Comparison of ENCODE assay signal across 1 cellular context in genomic region chr1:224329842-224330753, GRCh38.
A peak's percentile ranks its signal among the peaks of the same experiment; 100 is the strongest.
TF ChIP-seq lines count a peak whose summit lies in the region.

Gene NVL, minus strand, starts transcription at chr1:224330172. Its CDS starts 45 bp downstream, at chr1:224330127.

TF ChIP-seq in HepG2, 621 proteins besides CTCF, POLR2A, EP300 and RAD21 (continued from another document and continues in another):
- TF ChIP-seq RARG (CRISPR knock-in tag; IDR thresholded peaks at IDR 0.05; ENCODE audit: low read depth) (no peak), SMC3 (IDR thresholded peaks at IDR 0.05; ENCODE audit: low read length) (no peak), ZNF562 (CRISPR knock-in tag; IDR thresholded peaks at IDR 0.05; ENCODE audit: borderline replicate concordance) (no peak), PHF20 (CRISPR knock-in tag; IDR thresholded peaks at IDR 0.05) (peak; percentile 89), ZNF468 (CRISPR knock-in tag; IDR thresholded peaks at IDR 0.05) (no peak), MEIS1 (CRISPR knock-in tag; IDR thresholded peaks at IDR 0.05; ENCODE audit: borderline replicate concordance) (no peak), SAP130 (CRISPR knock-in tag; IDR thresholded peaks at IDR 0.05; ENCODE audit: low read depth) (peak; percentile 94), MAZ (IDR thresholded peaks at IDR 0.05; ENCODE audit: borderline replicate concordance, low read depth, low read length) (peak; percentile 54; the same call in 1 of the 2 replicates), MAZ (CRISPR knock-in tag; IDR thresholded peaks at IDR 0.05; ENCODE audit: low read depth) (0 out of 2 replicates have a peak, but pooled peaks have one; percentile 50), ZFY (CRISPR knock-in tag; IDR thresholded peaks at IDR 0.05) (peak; percentile 76), FOXJ3 (CRISPR knock-in tag; IDR thresholded peaks at IDR 0.05; ENCODE audit: borderline replicate concordance) (peak; percentile 25; the same call in 1 of the 2 replicates), MEF2D (CRISPR knock-in tag; IDR thresholded peaks at IDR 0.05) (peak; percentile 54; the same call in 1 of the 2 replicates), KMT2B (CRISPR knock-in tag; IDR thresholded peaks at IDR 0.05) (peak; percentile 99), ZNF605 (CRISPR knock-in tag; IDR thresholded peaks at IDR 0.05) (peak; percentile 63; the same call in 1 of the 2 replicates), RNF2 (conservative IDR thresholded peaks at IDR 0.05; ENCODE audit: low read depth) (0 out of 2 replicates have a peak, but pooled peaks have one; percentile 21), POGK (CRISPR knock-in tag; conservative IDR thresholded peaks at IDR 0.05) (0 out of 2 replicates have a peak, but pooled peaks have one; percentile 51), ZFP90 (CRISPR knock-in tag; IDR thresholded peaks at IDR 0.05; ENCODE audit: borderline replicate concordance) (peak; percentile 73), NR2C2 (CRISPR knock-in tag; IDR thresholded peaks at IDR 0.05; ENCODE audit: borderline replicate concordance) (peak; percentile 56; the same call in 1 of the 2 replicates), PAX8 (CRISPR knock-in tag; IDR thresholded peaks at IDR 0.05; ENCODE audit: borderline replicate concordance) (no peak), ZNF256 (CRISPR knock-in tag; conservative IDR thresholded peaks at IDR 0.05) (0 out of 2 replicates have a peak, but pooled peaks have one; percentile 38), CBFB (CRISPR knock-in tag; IDR thresholded peaks at IDR 0.05) (0 out of 2 replicates have a peak, but pooled peaks have one; percentile 35), ZNF331 (CRISPR knock-in tag; IDR thresholded peaks at IDR 0.05) (peak; percentile 63; the same call in 1 of the 2 replicates), ZNF335 (CRISPR knock-in tag; IDR thresholded peaks at IDR 0.05) (peak; percentile 100), IKZF4 (CRISPR knock-in tag; IDR thresholded peaks at IDR 0.05; ENCODE audit: borderline replicate concordance, low read depth, not compliant biosample characterization) (peak; percentile 66), SRY (CRISPR knock-in tag; IDR thresholded peaks at IDR 0.05) (peak; percentile 66; the same call in 1 of the 2 replicates), MED8 (CRISPR knock-in tag; IDR thresholded peaks at IDR 0.05; ENCODE audit: insufficient replicate concordance) (peak; percentile 47), TOPORS (CRISPR knock-in tag; IDR thresholded peaks at IDR 0.05) (0 out of 2 replicates have a peak, but pooled peaks have one; percentile 64), ZNF580 (CRISPR knock-in tag; IDR thresholded peaks at IDR 0.05; ENCODE audit: borderline replicate concordance, low read depth) (peak; percentile 19; the same call in 1 of the 2 replicates), NFYB (CRISPR knock-in tag; IDR thresholded peaks at IDR 0.05) (peak; percentile 74), ZNF878 (CRISPR knock-in tag; IDR thresholded peaks at IDR 0.05) (peak; percentile 29; the same call in 1 of the 2 replicates), TEAD2 (CRISPR knock-in tag; IDR thresholded peaks at IDR 0.05) (0 out of 2 replicates have a peak, but pooled peaks have one; percentile 15), KMT2A (CRISPR knock-in tag; IDR thresholded peaks at IDR 0.05) (peak; percentile 88), HBP1 (CRISPR knock-in tag; IDR thresholded peaks at IDR 0.05; ENCODE audit: low read depth) (peak; percentile 55; the same call in 1 of the 2 replicates), ZNF639 (CRISPR knock-in tag; conservative IDR thresholded peaks at IDR 0.05) (peak; percentile 84), KLF11 (CRISPR knock-in tag; IDR thresholded peaks at IDR 0.05) (peak; percentile 42; the same call in 1 of the 2 replicates), POGZ (CRISPR knock-in tag; IDR thresholded peaks at IDR 0.05) (peak; percentile 62), PITX1 (CRISPR knock-in tag; IDR thresholded peaks at IDR 0.05) (peak; percentile 66), CEBPG (CRISPR knock-in tag; IDR thresholded peaks at IDR 0.05) (0 out of 2 replicates have a peak, but pooled peaks have one; percentile 17), DMAP1 (CRISPR knock-in tag; IDR thresholded peaks at IDR 0.05) (peak; percentile 85; the same call in 1 of the 2 replicates), GABPA (IDR thresholded peaks at IDR 0.05; ENCODE audit: low read depth, low read length) (peak; percentile 65), GABPA (CRISPR knock-in tag; IDR thresholded peaks at IDR 0.05; ENCODE audit: low read depth) (peak; percentile 88), TMF1 (CRISPR knock-in tag; IDR thresholded peaks at IDR 0.05; ENCODE audit: low read depth) (peak; percentile 53; the same call in 1 of the 2 replicates), SP140L (CRISPR knock-in tag; IDR thresholded peaks at IDR 0.05; ENCODE audit: borderline replicate concordance) (no peak), CHD2 (IDR thresholded peaks at IDR 0.05; ENCODE audit: low read depth, low read length) (no peak), ZFP62 (CRISPR knock-in tag; IDR thresholded peaks at IDR 0.05) (no peak), RFXAP (CRISPR knock-in tag; IDR thresholded peaks at IDR 0.05; ENCODE audit: borderline replicate concordance) (peak; percentile 50; the same call in 1 of the 2 replicates), HOXA5 (CRISPR knock-in tag; IDR thresholded peaks at IDR 0.05) (peak; percentile 52; the same call in 1 of the 2 replicates), MTERF4 (CRISPR knock-in tag; IDR thresholded peaks at IDR 0.05) (0 out of 2 replicates have a peak, but pooled peaks have one; percentile 52), RXRA (CRISPR knock-in tag; IDR thresholded peaks at IDR 0.05) (no peak), ZNF749 (CRISPR knock-in tag; IDR thresholded peaks at IDR 0.05; ENCODE audit: borderline replicate concordance) (0 out of 2 replicates have a peak, but pooled peaks have one; percentile 40)
- TF ChIP-seq, protein P1, sequence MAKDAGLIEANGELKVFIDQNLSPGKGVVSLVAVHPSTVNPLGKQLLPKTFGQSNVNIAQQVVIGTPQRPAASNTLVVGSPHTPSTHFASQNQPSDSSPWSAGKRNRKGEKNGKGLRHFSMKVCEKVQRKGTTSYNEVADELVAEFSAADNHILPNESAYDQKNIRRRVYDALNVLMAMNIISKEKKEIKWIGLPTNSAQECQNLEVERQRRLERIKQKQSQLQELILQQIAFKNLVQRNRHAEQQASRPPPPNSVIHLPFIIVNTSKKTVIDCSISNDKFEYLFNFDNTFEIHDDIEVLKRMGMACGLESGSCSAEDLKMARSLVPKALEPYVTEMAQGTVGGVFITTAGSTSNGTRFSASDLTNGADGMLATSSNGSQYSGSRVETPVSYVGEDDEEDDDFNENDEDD (CRISPR knock-in tag; IDR thresholded peaks at IDR 0.05; ENCODE audit: borderline replicate concordance), result peak; percentile 59; the same call in 1 of the 2 replicates
- TF ChIP-seq, protein P2, sequence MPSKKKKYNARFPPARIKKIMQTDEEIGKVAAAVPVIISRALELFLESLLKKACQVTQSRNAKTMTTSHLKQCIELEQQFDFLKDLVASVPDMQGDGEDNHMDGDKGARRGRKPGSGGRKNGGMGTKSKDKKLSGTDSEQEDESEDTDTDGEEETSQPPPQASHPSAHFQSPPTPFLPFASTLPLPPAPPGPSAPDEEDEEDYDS (CRISPR knock-in tag; IDR thresholded peaks at IDR 0.05), result peak; percentile 37; the same call in 1 of the 2 replicates
- TF ChIP-seq, protein P3, sequence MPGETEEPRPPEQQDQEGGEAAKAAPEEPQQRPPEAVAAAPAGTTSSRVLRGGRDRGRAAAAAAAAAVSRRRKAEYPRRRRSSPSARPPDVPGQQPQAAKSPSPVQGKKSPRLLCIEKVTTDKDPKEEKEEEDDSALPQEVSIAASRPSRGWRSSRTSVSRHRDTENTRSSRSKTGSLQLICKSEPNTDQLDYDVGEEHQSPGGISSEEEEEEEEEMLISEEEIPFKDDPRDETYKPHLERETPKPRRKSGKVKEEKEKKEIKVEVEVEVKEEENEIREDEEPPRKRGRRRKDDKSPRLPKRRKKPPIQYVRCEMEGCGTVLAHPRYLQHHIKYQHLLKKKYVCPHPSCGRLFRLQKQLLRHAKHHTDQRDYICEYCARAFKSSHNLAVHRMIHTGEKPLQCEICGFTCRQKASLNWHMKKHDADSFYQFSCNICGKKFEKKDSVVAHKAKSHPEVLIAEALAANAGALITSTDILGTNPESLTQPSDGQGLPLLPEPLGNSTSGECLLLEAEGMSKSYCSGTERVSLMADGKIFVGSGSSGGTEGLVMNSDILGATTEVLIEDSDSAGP (CRISPR knock-in tag; IDR thresholded peaks at IDR 0.05; ENCODE audit: borderline replicate concordance), result peak; percentile 66; the same call in 1 of the 2 replicates
- TF ChIP-seq, protein P4, sequence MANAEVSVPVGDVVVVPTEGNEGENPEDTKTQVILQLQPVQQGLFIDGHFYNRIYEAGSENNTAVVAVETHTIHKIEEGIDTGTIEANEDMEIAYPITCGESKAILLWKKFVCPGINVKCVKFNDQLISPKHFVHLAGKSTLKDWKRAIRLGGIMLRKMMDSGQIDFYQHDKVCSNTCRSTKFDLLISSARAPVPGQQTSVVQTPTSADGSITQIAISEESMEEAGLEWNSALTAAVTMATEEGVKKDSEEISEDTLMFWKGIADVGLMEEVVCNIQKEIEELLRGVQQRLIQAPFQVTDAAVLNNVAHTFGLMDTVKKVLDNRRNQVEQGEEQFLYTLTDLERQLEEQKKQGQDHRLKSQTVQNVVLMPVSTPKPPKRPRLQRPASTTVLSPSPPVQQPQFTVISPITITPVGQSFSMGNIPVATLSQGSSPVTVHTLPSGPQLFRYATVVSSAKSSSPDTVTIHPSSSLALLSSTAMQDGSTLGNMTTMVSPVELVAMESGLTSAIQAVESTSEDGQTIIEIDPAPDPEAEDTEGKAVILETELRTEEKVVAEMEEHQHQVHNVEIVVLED (CRISPR knock-in tag; IDR thresholded peaks at IDR 0.05; ENCODE audit: borderline replicate concordance), result peak; percentile 75
- TF ChIP-seq, protein P5, sequence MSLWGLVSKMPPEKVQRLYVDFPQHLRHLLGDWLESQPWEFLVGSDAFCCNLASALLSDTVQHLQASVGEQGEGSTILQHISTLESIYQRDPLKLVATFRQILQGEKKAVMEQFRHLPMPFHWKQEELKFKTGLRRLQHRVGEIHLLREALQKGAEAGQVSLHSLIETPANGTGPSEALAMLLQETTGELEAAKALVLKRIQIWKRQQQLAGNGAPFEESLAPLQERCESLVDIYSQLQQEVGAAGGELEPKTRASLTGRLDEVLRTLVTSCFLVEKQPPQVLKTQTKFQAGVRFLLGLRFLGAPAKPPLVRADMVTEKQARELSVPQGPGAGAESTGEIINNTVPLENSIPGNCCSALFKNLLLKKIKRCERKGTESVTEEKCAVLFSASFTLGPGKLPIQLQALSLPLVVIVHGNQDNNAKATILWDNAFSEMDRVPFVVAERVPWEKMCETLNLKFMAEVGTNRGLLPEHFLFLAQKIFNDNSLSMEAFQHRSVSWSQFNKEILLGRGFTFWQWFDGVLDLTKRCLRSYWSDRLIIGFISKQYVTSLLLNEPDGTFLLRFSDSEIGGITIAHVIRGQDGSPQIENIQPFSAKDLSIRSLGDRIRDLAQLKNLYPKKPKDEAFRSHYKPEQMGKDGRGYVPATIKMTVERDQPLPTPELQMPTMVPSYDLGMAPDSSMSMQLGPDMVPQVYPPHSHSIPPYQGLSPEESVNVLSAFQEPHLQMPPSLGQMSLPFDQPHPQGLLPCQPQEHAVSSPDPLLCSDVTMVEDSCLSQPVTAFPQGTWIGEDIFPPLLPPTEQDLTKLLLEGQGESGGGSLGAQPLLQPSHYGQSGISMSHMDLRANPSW (CRISPR knock-in tag; IDR thresholded peaks at IDR 0.05; ENCODE audit: borderline replicate concordance), result 0 out of 2 replicates have a peak, but pooled peaks have one; percentile 43
